8 cellular contexts compared by ENCODE assay signal in genomic region chr10:3829193-3830050, GRCh38. TPM values are rescaled to one million over a fixed set of nuclear protein-coding genes. Genes with fewer than 3 reads are reported as not detected.
DNase-seq lines count a peak whose midpoint lies in the region; ATAC-seq and TF ChIP-seq lines count a peak whose summit lies in the region.

No MANE protein-coding gene starts in this region.

- ATAC-seq in naive thymus-derived CD4-positive, alpha-beta T cell = no peak

- no peaks in the 10 kb centered on the region for H3K9me3 ChIP-seq in MM.1S (replicated peaks; ENCODE audit: insufficient read depth, low read length)
- no peaks in the 10 kb centered on the region for H3K9me3 ChIP-seq in naive thymus-derived CD4-positive, alpha-beta T cell (ENCODE audit: control insufficient read depth in 2 of 3, low read length in 3 of 3)

- no peaks in the 10 kb centered on the region for H3K36me3 ChIP-seq in MM.1S (replicated peaks; ENCODE audit: insufficient read depth, low read length)
- H3K36me3 ChIP-seq in naive thymus-derived CD4-positive, alpha-beta T cell (ENCODE audit: control insufficient read depth in 2 of 3, insufficient read depth in 3 of 3, low read length in 3 of 3) = no peaks in the 10 kb centered on the region

- H3K9ac ChIP-seq in MM.1S (ENCODE audit: low read length) = no peak overlapping the region

- H3K9me2 ChIP-seq in MM.1S (replicated peaks; ENCODE audit: insufficient read depth, low read length) = no peaks in the 10 kb centered on the region

- H3K36me3 Mint-ChIP-seq in naive thymus-derived CD4-positive, alpha-beta T cell = peaks cover 0 to 3% (median 0%) of the 10 kb centered on the region in 5 donors

- H3K9me3 Mint-ChIP-seq in naive thymus-derived CD4-positive, alpha-beta T cell = peaks cover 0 to 2% (median 0%) of the 10 kb centered on the region in 11 donors

- no peak overlapping the region for H2AFZ ChIP-seq in MM.1S (ENCODE audit: low read length)

- peak overlapping the region; percentile 80 to 92 (median 90) for H3K27ac Mint-ChIP-seq in naive thymus-derived CD4-positive, alpha-beta T cell

- peaks cover 12 to 61% (median 22%) of the 10 kb centered on the region in 7 donors for H3K4me1 Mint-ChIP-seq in naive thymus-derived CD4-positive, alpha-beta T cell

- no peaks in the 10 kb centered on the region for H3K27me3 Mint-ChIP-seq in naive thymus-derived CD4-positive, alpha-beta T cell

- peaks cover 27% of the 10 kb centered on the region for H3K4me1 ChIP-seq in MM.1S (ENCODE audit: low read length)
- peaks cover 15 to 17% of the 10 kb centered on the region in 2 donors for H3K4me1 ChIP-seq in naive thymus-derived CD4-positive, alpha-beta T cell (ENCODE audit: control insufficient read depth in 2 of 2, insufficient read depth in 2 of 2, low read length in 2 of 2)

- intact Hi-C loops in dorsolateral prefrontal cortex (cut with DNase I) = no loop called here
- intact Hi-C loops in naive thymus-derived CD4-positive, alpha-beta T cell (cut with micrococcal nuclease) = loop anchor here (1.0 to 2.0 kb wide), 7 partner anchors 18 to 143 kb away; partner anchors contain the start of gene KLF6 (in 1 of the 2)

- H3K79me2 ChIP-seq in MM.1S (ENCODE audit: low read length) = no peaks in the 10 kb centered on the region

- no peak overlapping the region for H3K27ac ChIP-seq in MM.1S (ENCODE audit: low read length)
- H3K27ac ChIP-seq in dorsolateral prefrontal cortex = peak overlapping the region in 42 of 59 donors; percentile 0 to 74 (median 46)
- peak overlapping the region; percentile 73 for H3K27ac ChIP-seq in naive thymus-derived CD4-positive, alpha-beta T cell (ENCODE audit: low read depth, low read length)

- H3K4me3 ChIP-seq in AG10803 (ENCODE audit: low read length) (peak overlapping the region; percentile 43), MM.1S (ENCODE audit: low read length) (no peak overlapping the region), dorsolateral prefrontal cortex (peak overlapping the region; percentile 18 to 75 (median 57))
- peak overlapping the region; percentile 65 for H3K4me3 ChIP-seq in naive thymus-derived CD4-positive, alpha-beta T cell (ENCODE audit: low read length)

- H3K4me3 Mint-ChIP-seq in naive thymus-derived CD4-positive, alpha-beta T cell = peak overlapping the region; percentile 73 to 88 (median 78)

- POLR2A ChIA-PET in naive thymus-derived CD4-positive, alpha-beta T cell (lab: Charles Lee) = interaction anchor here (0.6 to 5.9 kb wide), 13 partner anchors 9 to 161 kb away, joined by 3 to 91 read pairs (median 4); partner anchors contain the start of gene KLF6

- H3K27me3 ChIP-seq in MM.1S (replicated peaks; ENCODE audit: insufficient read depth, low read length) (no peaks in the 10 kb centered on the region), dorsolateral prefrontal cortex (peaks cover 0 to 6% (median 0%) of the 10 kb centered on the region in 45 donors)
- H3K27me3 ChIP-seq in naive thymus-derived CD4-positive, alpha-beta T cell (ENCODE audit: control insufficient read depth in 2 of 2, insufficient read depth in 2 of 2, low read length in 2 of 2) = no peaks in the 10 kb centered on the region

- CTCF ChIA-PET in naive thymus-derived CD4-positive, alpha-beta T cell (lab: Charles Lee) = interaction anchor here (0.9 kb wide), 1 partner anchor 24 kb away, joined by 4 read pairs; no protein-coding TSS in a partner anchor

- H4K20me1 ChIP-seq in MM.1S (ENCODE audit: insufficient read depth, low read length) = no peaks in the 10 kb centered on the region

- peak overlapping the region; percentile 44; the same call in 1 of the 2 replicates for H3K4me2 ChIP-seq in MM.1S (ENCODE audit: low read depth, low read length)

- H3F3A ChIP-seq in MM.1S (ENCODE audit: insufficient read depth, low read length) = peaks cover 8% of the 10 kb centered on the region

- no peak for DNase-seq in AG10803 (ENCODE audit: low read depth)
- no peak for DNase-seq in MM.1S
- DNase-seq in dorsolateral prefrontal cortex = no peak
- no peak for DNase-seq in naive thymus-derived CD4-positive, alpha-beta T cell
- DNase-seq in H4 (ENCODE audit: low spot score) = no peak
- DNase-seq in NCI-H2029 treated with DMSO at 0.1 percent for 48 hours (lab: John Stamatoyannopoulos, UW) = no peak
- DNase-seq in occipital lobe (lab: John Stamatoyannopoulos, UW) = no peak
- no peak for DNase-seq in NCI-H2171 (lab: John Stamatoyannopoulos, UW)

- no peak for TF ChIP-seq CTCF in AG10803 (conservative IDR thresholded peaks at IDR 0.05; ENCODE audit: low read length)
- TF ChIP-seq CTCF in MM.1S (IDR thresholded peaks at IDR 0.05; ENCODE audit: low read length) = no peak
- no peak for TF ChIP-seq CTCF in dorsolateral prefrontal cortex (IDR thresholded peaks at IDR 0.05 in 54 of 56, conservative IDR thresholded peaks at IDR 0.05 in 2 of 56; ENCODE audit: low read depth in 1 of 56, partially characterized antibody in 56 of 56)

RNA-seq across cellular contexts. Expression of gene KLF6, which starts 44.4 kb away (rescaled TPM):
- total RNA-seq in dorsolateral prefrontal cortex (100 to 1,000 TPM in 1 of 120 experiments, 10 to 100 TPM in 119; 22.3 to 102 (median 41.8) TPM), occipital lobe (91.9 TPM)
- 1,000 to 10,000 TPM in 1 of 5 experiments, 100 to 1,000 TPM in 4; 142 to 1,870 (median 168) TPM for total RNA-seq in naive thymus-derived CD4-positive, alpha-beta T cell
- polyA plus RNA-seq in naive thymus-derived CD4-positive, alpha-beta T cell = 100 to 1,000 TPM; 153 to 190 TPM
- total RNA-seq in H4 (2014; rRNA removed; shearing (Covaris generic)) = 2.9 and 3.9 TPM in 2 replicates

Comparison
In these comparisons a context has a peak if more than half of its experiments do, and no peak if none do; other contexts are left out.
1. intact Hi-C loops: an anchor here in naive thymus-derived CD4-positive, alpha-beta T cell (1.0 to 2.0 kb wide); none called in dorsolateral prefrontal cortex.